1 cellular context compared by ENCODE assay signal in genomic region chr17:28500712-28501379, GRCh38.
TF ChIP-seq lines count a peak whose summit lies in the region.

No MANE protein-coding gene starts in this region.

TF ChIP-seq in GM12878, 131 proteins besides CTCF, POLR2A, EP300 and RAD21 (continued from another document):
- TF ChIP-seq SKIL (IDR thresholded peaks at IDR 0.05; ENCODE audit: low read depth, poor library complexity, severe bottlenecking) (no peak), RCOR1 (conservative IDR thresholded peaks at IDR 0.05; ENCODE audit: low read depth, low read length) (no peak), GATAD2B (conservative IDR thresholded peaks at IDR 0.05; ENCODE audit: low read depth) (no peak), BCL11A (IDR thresholded peaks at IDR 0.05; ENCODE audit: low read depth, low read length) (0 out of 2 replicates have a peak, but pooled peaks have one; percentile 14), TCF3 (IDR thresholded peaks at IDR 0.05; ENCODE audit: borderline replicate concordance, insufficient read depth, low read depth, low read length) (0 out of 2 replicates have a peak, but pooled peaks have one; percentile 48), RELB (IDR thresholded peaks at IDR 0.05; ENCODE audit: low read depth) (peak; percentile 97), FOS (IDR thresholded peaks at IDR 0.05; ENCODE audit: borderline replicate concordance, extremely low read depth, insufficient read length) (no peak), GABPA (IDR thresholded peaks at IDR 0.05; ENCODE audit: low read depth) (no peak), SREBF1 (IDR thresholded peaks at IDR 0.05; ENCODE audit: low read length) (no peak), YY1 (IDR thresholded peaks at IDR 0.05; ENCODE audit: low read depth, low read length) (peak; percentile 76; the same call in 1 of the 2 replicates), CREB1 (IDR thresholded peaks at IDR 0.05; ENCODE audit: low read depth) (peak; percentile 14; the same call in 1 of the 2 replicates), STAT1 (conservative IDR thresholded peaks at IDR 0.05) (no peak; the same call in 1 of the 2 replicates), SIX5 (IDR thresholded peaks at IDR 0.05; ENCODE audit: low read depth, low read length, severe bottlenecking) (no peak), FOXM1 (IDR thresholded peaks at IDR 0.05; ENCODE audit: low read depth, low read length) (peak; percentile 40; the same call in 1 of the 2 replicates), ATF7 (IDR thresholded peaks at IDR 0.05; ENCODE audit: low read depth) (no peak; the same call in 1 of the 2 replicates), SPI1 (IDR thresholded peaks at IDR 0.05; ENCODE audit: borderline replicate concordance, insufficient read depth, low read depth, low read length) (peak; percentile 31; the same call in 1 of the 2 replicates), SP1 (IDR thresholded peaks at IDR 0.05; ENCODE audit: low read depth, low read length) (no peak), BHLHE40 (IDR thresholded peaks at IDR 0.05; ENCODE audit: borderline replicate concordance in 1 of 2, low read depth in 2 of 2, low read length in 1 of 2) (peak; percentile 44 to 79; a peak in 3 of 4 replicates), KDM1A (IDR thresholded peaks at IDR 0.05; ENCODE audit: borderline replicate concordance) (no peak), MYB (IDR thresholded peaks at IDR 0.05; ENCODE audit: borderline replicate concordance, low read depth, low read length) (no peak), SMARCA5 (IDR thresholded peaks at IDR 0.05) (no peak), PBX3 (IDR thresholded peaks at IDR 0.05; ENCODE audit: insufficient replicate concordance, low read depth, low read length) (no peak), ZBTB40 (IDR thresholded peaks at IDR 0.05; ENCODE audit: borderline replicate concordance) (no peak), RELA (IDR thresholded peaks at IDR 0.05; ENCODE audit: borderline replicate concordance, partially characterized antibody) (peak; percentile 80), RAD51 (IDR thresholded peaks at IDR 0.05) (0 out of 2 replicates have a peak, but pooled peaks have one; percentile 22), HDGF (IDR thresholded peaks at IDR 0.05) (0 out of 2 replicates have a peak, but pooled peaks have one; percentile 15), MTA3 (IDR thresholded peaks at IDR 0.05; ENCODE audit: borderline replicate concordance, low read length) (peak; percentile 69; the same call in 1 of the 2 replicates), BCL3 (IDR thresholded peaks at IDR 0.05; ENCODE audit: borderline replicate concordance, insufficient read depth, low read depth, low read length, poor library complexity, severe bottlenecking) (peak; percentile 42), E2F4 (IDR thresholded peaks at IDR 0.05; ENCODE audit: low read depth, low read length) (no peak), MXI1 (IDR thresholded peaks at IDR 0.05; ENCODE audit: low read depth, low read length) (peak; percentile 43; the same call in 1 of the 2 replicates), ZNF274 (IDR thresholded peaks at IDR 0.05; ENCODE audit: insufficient read depth, insufficient read length) (no peak), ZNF622 (IDR thresholded peaks at IDR 0.05) (no peak), MEF2B (IDR thresholded peaks at IDR 0.05; ENCODE audit: partially characterized antibody, poor library complexity, severe bottlenecking) (peak; percentile 66), TARDBP (IDR thresholded peaks at IDR 0.05; ENCODE audit: borderline replicate concordance) (no peak), EGR1 (IDR thresholded peaks at IDR 0.05; ENCODE audit: borderline replicate concordance in 1 of 2, low read depth in 2 of 2, low read length in 2 of 2) (no peak), MYC (IDR thresholded peaks at IDR 0.05; ENCODE audit: insufficient read depth, insufficient read length, insufficient replicate concordance, low read length, severe bottlenecking) (peak; percentile 60), FOXK2 (IDR thresholded peaks at IDR 0.05) (peak; percentile 66), PKNOX1 (IDR thresholded peaks at IDR 0.05) (peak; percentile 41), CBX3 (IDR thresholded peaks at IDR 0.05; ENCODE audit: borderline replicate concordance, low read depth) (no peak)
